ENCODE assay signal across 8 cellular contexts in genomic region chr5:65928341-65928752, GRCh38. TPM values are rescaled to one million over a fixed set of nuclear protein-coding genes. Genes with fewer than 3 reads are reported as not detected.
DNase-seq lines count a peak whose midpoint lies in the region; ATAC-seq, FAIRE-seq and TF ChIP-seq lines count a peak whose summit lies in the region.

No MANE protein-coding gene starts in this region.

- peaks cover 54% of the 10 kb centered on the region for H3K36me3 Mint-ChIP-seq in dendritic cell treated with granulocyte-macrophage colony-stimulating factor and Interleukin-4, amounts not matched to agents 40 ng/mL and 50 ng/mL, for 4 days (ENCODE audit: low read depth)
- H3K36me3 Mint-ChIP-seq in natural killer cell: no peaks in the 10 kb centered on the region

- peak overlapping the region; percentile 99 to 100 (median 100); a peak in 20 of 22 replicates for H3K27ac ChIP-seq in BLaER1 treated with 17β-estradiol and CSF1 and Interleukin-3, amounts not matched to agents 10 nM and 100 nM
- peak overlapping the region; percentile 95 for H3K27ac ChIP-seq in KMS-11

- peaks cover 72% of the 10 kb centered on the region for H3K79me2 ChIP-seq in KMS-11 (ENCODE audit: insufficient read depth, low read depth)

- peaks cover 0 to 19% (median 16%) of the 10 kb centered on the region in 11 experiments; a peak in 14 of 22 replicates for H3K9me3 ChIP-seq in BLaER1 treated with 17β-estradiol and CSF1 and Interleukin-3, amounts not matched to agents 10 nM and 100 nM (replicated peaks in 1 of 11)

- peak overlapping the region; percentile 100 for H3K27ac Mint-ChIP-seq in dendritic cell treated with granulocyte-macrophage colony-stimulating factor and Interleukin-4, amounts not matched to agents 40 ng/mL and 50 ng/mL, for 4 days
- H3K27ac Mint-ChIP-seq in natural killer cell: peak overlapping the region; percentile 89 to 96

- peak overlapping the region; percentile 80 to 99 (median 92) for H3K4me3 ChIP-seq in BLaER1 treated with 17β-estradiol and CSF1 and Interleukin-3, amounts not matched to agents 10 nM and 100 nM
- H3K4me3 ChIP-seq in KMS-11 (IDR thresholded peaks at IDR 0.05; ENCODE audit: insufficient read depth, low read depth, low read length): no peak overlapping the region

- peak overlapping the region; percentile 98 to 100 (median 100) for H3K9ac ChIP-seq in BLaER1 treated with 17β-estradiol and CSF1 and Interleukin-3, amounts not matched to agents 10 nM and 100 nM
- H3K9ac ChIP-seq in KMS-11: peak overlapping the region; percentile 92; the same call in 1 of the 2 replicates

- 0 out of 2 replicates have a peak overlapping the region, but pooled peaks have one; percentile 39 for H2AFZ ChIP-seq in KMS-11 (ENCODE audit: low read depth)

- H3K4me1 ChIP-seq in BLaER1 treated with 17β-estradiol and CSF1 and Interleukin-3, amounts not matched to agents 10 nM and 100 nM: peaks cover 17 to 61% (median 29%) of the 10 kb centered on the region in 10 experiments
- H3K4me1 ChIP-seq in KMS-11 (ENCODE audit: low read depth, poor library complexity, severe bottlenecking): peaks cover 52% of the 10 kb centered on the region

- H4K20me1 ChIP-seq in BLaER1 treated with 17β-estradiol and CSF1 and Interleukin-3, amounts not matched to agents 10 nM and 100 nM: peaks cover 25 to 66% (median 60%) of the 10 kb centered on the region in 11 experiments; a peak in 21 of 22 replicates
- H4K20me1 ChIP-seq in KMS-11 (ENCODE audit: insufficient read depth): no peaks in the 10 kb centered on the region

- peaks cover 5% of the 10 kb centered on the region for H3K27me3 Mint-ChIP-seq in dendritic cell treated with granulocyte-macrophage colony-stimulating factor and Interleukin-4, amounts not matched to agents 40 ng/mL and 50 ng/mL, for 4 days
- no peaks in the 10 kb centered on the region for H3K27me3 Mint-ChIP-seq in natural killer cell (ENCODE audit: low read depth in 2 of 2)

- no peaks in the 10 kb centered on the region for H3K27me3 ChIP-seq in BLaER1 treated with 17β-estradiol and CSF1 and Interleukin-3, amounts not matched to agents 10 nM and 100 nM
- no peaks in the 10 kb centered on the region for H3K27me3 ChIP-seq in KMS-11 (ENCODE audit: insufficient read depth, low read depth)

- peaks cover 27 to 41% (median 39%) of the 10 kb centered on the region in 11 experiments; a peak in 21 of 22 replicates for H3K36me3 ChIP-seq in BLaER1 treated with 17β-estradiol and CSF1 and Interleukin-3, amounts not matched to agents 10 nM and 100 nM
- no peaks in the 10 kb centered on the region for H3K36me3 ChIP-seq in KMS-11 (ENCODE audit: insufficient read depth)

- no peak for FAIRE-seq in D721Med (lab: Jason Lieb, UNC)

- no peaks in the 10 kb centered on the region for H3K9me3 Mint-ChIP-seq in dendritic cell treated with granulocyte-macrophage colony-stimulating factor and Interleukin-4, amounts not matched to agents 40 ng/mL and 50 ng/mL, for 4 days
- H3K9me3 Mint-ChIP-seq in natural killer cell: no peaks in the 10 kb centered on the region

- DNase-seq in natural killer cell (no peak), D721Med (ENCODE audit: insufficient read length, low spot score) (no peak), NOMO-1 treated with DMSO at 0.1 percent for 48 hours (lab: John Stamatoyannopoulos, UW; ENCODE audit: unreplicated experiment) (no peak), EL (no peak)

- H3K4me2 ChIP-seq in BLaER1 treated with 17β-estradiol and CSF1 and Interleukin-3, amounts not matched to agents 10 nM and 100 nM: peak overlapping the region; percentile 73 to 95 (median 84)
- peak overlapping the region; percentile 87 for H3K4me2 ChIP-seq in KMS-11

- peak overlapping the region; percentile 99 for H3K4me3 Mint-ChIP-seq in dendritic cell treated with granulocyte-macrophage colony-stimulating factor and Interleukin-4, amounts not matched to agents 40 ng/mL and 50 ng/mL, for 4 days
- H3K4me3 Mint-ChIP-seq in natural killer cell: peak overlapping the region; percentile 99

- intact Hi-C loops in dendritic cell treated with granulocyte-macrophage colony-stimulating factor and Interleukin-4, amounts not matched to agents 40 ng/mL and 50 ng/mL, for 4 days (cut with micrococcal nuclease): loop anchor here (5.0 to 10.0 kb wide), 3 partner anchors 104 to 214 kb away; partner anchors contain the start of gene SREK1
- intact Hi-C loops in natural killer cell (cut with micrococcal nuclease): loop anchor here (5.0 to 10.0 kb wide), 3 partner anchors 34 to 1239 kb away; no protein-coding TSS in a partner anchor

- TF ChIP-seq CTCF in KMS-11 (conservative IDR thresholded peaks at IDR 0.05; ENCODE audit: low read depth, low read length) (no peak), natural killer cell (IDR thresholded peaks at IDR 0.05) (no peak), D721Med (IDR thresholded peaks at IDR 0.05; ENCODE audit: insufficient read depth, missing control alignments) (no peak)

- ATAC-seq in natural killer cell (no peak), GM18519 (IDR thresholded peaks at IDR 0.05; ENCODE audit: low FRiP score, unreplicated experiment) (no peak)

- peaks cover 45% of the 10 kb centered on the region for H3K4me1 Mint-ChIP-seq in dendritic cell treated with granulocyte-macrophage colony-stimulating factor and Interleukin-4, amounts not matched to agents 40 ng/mL and 50 ng/mL, for 4 days (ENCODE audit: low read depth)
- H3K4me1 Mint-ChIP-seq in natural killer cell: peaks cover 58 to 77% of the 10 kb centered on the region in 2 donors

RNA-seq across cellular contexts. Expression of gene ERBIN, which starts 2.0 kb away (rescaled TPM):
- total RNA-seq in natural killer cell: 100 to 1,000 TPM; 153 to 171 (median 166) TPM
